ENCODE assay signal across 20 cellular contexts in the genomic region with DNA sequence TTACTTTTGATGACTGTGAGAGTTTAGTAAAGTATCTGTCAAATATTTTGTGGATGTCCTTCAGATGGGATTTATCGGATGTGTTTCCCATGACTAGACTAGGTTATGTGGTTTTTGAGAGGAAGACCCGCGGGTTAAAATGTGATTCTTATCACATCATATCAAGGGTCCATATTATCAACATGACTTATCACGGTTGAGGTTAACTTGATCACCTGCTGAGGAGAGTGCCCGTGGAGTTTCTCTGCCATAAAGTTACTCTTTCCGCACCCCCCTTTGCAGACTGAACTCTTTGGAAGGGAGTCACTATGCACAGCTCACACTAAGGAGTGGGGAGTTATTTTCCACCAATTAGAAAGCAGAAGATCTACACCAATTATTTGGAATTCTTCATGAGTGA. TPM values are rescaled to one million over a fixed set of nuclear protein-coding genes. Genes with fewer than 3 reads are reported as not detected.
DNase-seq lines count a peak whose midpoint lies in the region; ATAC-seq, FAIRE-seq and TF ChIP-seq lines count a peak whose summit lies in the region.
"Had no signal": no experiment of that assay in that cellular context is flagged by ENCODE, and none has a peak within 500 bp of the region (broad histone marks: within the 10 kb centered on the region; RNA-seq: fewer than 3 reads in every experiment).

No MANE protein-coding gene starts in this region.

- H3K4me2 ChIP-seq in IMR-90 (ENCODE audit: low read depth, low read length) (no peak overlapping the region), astrocyte (ENCODE audit: low read length) (no peak overlapping the region)

- H4K91ac ChIP-seq in IMR-90 (ENCODE audit: insufficient read depth, low read depth, low read length): no peak overlapping the region

- dilution Hi-C loops in IMR-90 (cut with HindIII; ENCODE audit: low sequenced_read_pairs, unreplicated experiment): no loop called here

- H3K4me3 ChIP-seq in IMR-90 (ENCODE audit: insufficient read depth, low read depth, low read length) (no peak overlapping the region), astrocyte (ENCODE audit: insufficient read depth, low read depth, low read length) (no peak overlapping the region)

- intact Hi-C loops in IMR-90 (cut with micrococcal nuclease): loop anchor here (5.0 kb wide), 1 partner anchor 37 kb away; the partner anchor contains the start of gene GLRB

- H3K4me3 Mint-ChIP-seq in astrocyte (ENCODE audit: unreplicated experiment) (no peak overlapping the region), mesothelial cell of epicardium (no peak overlapping the region)
- H3K4me3 Mint-ChIP-seq: CD4-positive, CD25-positive, alpha-beta regulatory T cell; CD8-positive, alpha-beta memory T cell; H9 had no signal

- no peak for ATAC-seq in IMR-90 (ENCODE audit: low read depth)

- H3K27me3 ChIP-seq in IMR-90 (ENCODE audit: control insufficient read depth, insufficient read depth, low read length) (no peaks in the 10 kb centered on the region), astrocyte (ENCODE audit: insufficient read depth, low read length) (no peaks in the 10 kb centered on the region)
- H3K27me3 ChIP-seq: BE2C had no signal

- BruUV-seq in IMR-90 (replicated peaks; lab: Mats Ljungman, UMichigan): no TSS peak

- TF ChIP-seq POLR2A in IMR-90 (IDR thresholded peaks at IDR 0.05; ENCODE audit: low read depth, low read length): no peak

- H3K9me1 ChIP-seq in IMR-90 (ENCODE audit: insufficient read depth, low read length): 0 out of 2 replicates have a peak, but pooled peaks cover 4% of the 10 kb centered on the region

- H3K4ac ChIP-seq in IMR-90 (ENCODE audit: low read depth, low read length): no peak overlapping the region

- POLR2A ChIA-PET in IMR-90 (lab: Charles Lee; ENCODE audit: unreplicated experiment): no interaction called here

- no peak overlapping the region for H4K5ac ChIP-seq in IMR-90 (ENCODE audit: low read depth, low read length)

- H3K36me3 ChIP-seq in IMR-90 (ENCODE audit: control insufficient read depth, insufficient read depth, low read length) (no peaks in the 10 kb centered on the region), astrocyte (ENCODE audit: insufficient read depth, low read length) (no peaks in the 10 kb centered on the region)
- H3K36me3 ChIP-seq: BE2C had no signal

- no peak overlapping the region; a peak in 1 of 4 replicates for H4K8ac ChIP-seq in IMR-90 (ENCODE audit: low read depth in 2 of 2, low read length in 2 of 2)

- H2AK5ac ChIP-seq in IMR-90 (ENCODE audit: low read depth, low read length): peak overlapping the region; percentile 16; the same call in 1 of the 2 replicates

- H3K14ac ChIP-seq in IMR-90 (replicated peaks; ENCODE audit: low read depth, low read length): no peak overlapping the region

- H2BK15ac ChIP-seq in IMR-90 (ENCODE audit: low read depth, low read length): no peak overlapping the region

- H4K20me1 ChIP-seq in IMR-90 (ENCODE audit: insufficient read depth, low read length) (no peaks in the 10 kb centered on the region), astrocyte (ENCODE audit: insufficient read depth, low read length) (no peaks in the 10 kb centered on the region)

- H2BK120ac ChIP-seq in IMR-90 (ENCODE audit: low read depth, low read length): peak overlapping the region; percentile 67; the same call in 1 of the 2 replicates

- H3K4me1 Mint-ChIP-seq in astrocyte (ENCODE audit: low read depth, unreplicated experiment): peaks cover 26% of the 10 kb centered on the region
- H3K4me1 Mint-ChIP-seq in mesothelial cell of epicardium: peaks cover 22% of the 10 kb centered on the region
- H3K4me1 Mint-ChIP-seq: CD4-positive, CD25-positive, alpha-beta regulatory T cell; CD8-positive, alpha-beta memory T cell had no signal

- H3K4me1 ChIP-seq in IMR-90 (ENCODE audit: control insufficient read depth, insufficient read depth, low read length) (peaks cover 4% of the 10 kb centered on the region), astrocyte (ENCODE audit: insufficient read depth, low read length) (peaks cover 7% of the 10 kb centered on the region)
- H3K4me1 ChIP-seq: BE2C had no signal

- H3K27ac ChIP-seq in IMR-90 (ENCODE audit: insufficient read depth, low read length) (no peak overlapping the region), astrocyte (ENCODE audit: low read depth, low read length) (no peak overlapping the region)

- H3K79me1 ChIP-seq in IMR-90 (ENCODE audit: low read depth in 1 of 2, low read length in 2 of 2): no peaks in the 10 kb centered on the region

- H2AFZ ChIP-seq in IMR-90 (replicated peaks; ENCODE audit: low read length, poor library complexity) (no peak overlapping the region), astrocyte (ENCODE audit: low read depth, low read length) (no peak overlapping the region)

- in situ Hi-C loops in IMR-90 (cut with MboI; ENCODE audit: low sequenced_read_pairs): no loop called here

- H3K27me3 Mint-ChIP-seq in astrocyte (ENCODE audit: low read depth, unreplicated experiment) (no peaks in the 10 kb centered on the region), mesothelial cell of epicardium (ENCODE audit: low read depth) (no peaks in the 10 kb centered on the region)
- H3K27me3 Mint-ChIP-seq: CD4-positive, CD25-positive, alpha-beta regulatory T cell; CD8-positive, alpha-beta memory T cell had no signal

- H3K9me3 Mint-ChIP-seq in astrocyte (ENCODE audit: unreplicated experiment) (no peaks in the 10 kb centered on the region), mesothelial cell of epicardium (peaks cover 17% of the 10 kb centered on the region)
- H3K9me3 Mint-ChIP-seq: H9 had no signal

- H3K36me3 Mint-ChIP-seq in astrocyte (ENCODE audit: low read depth, unreplicated experiment) (no peaks in the 10 kb centered on the region), mesothelial cell of epicardium (peaks cover 7% of the 10 kb centered on the region)
- H3K36me3 Mint-ChIP-seq: CD4-positive, CD25-positive, alpha-beta regulatory T cell; CD8-positive, alpha-beta memory T cell had no signal

- H2BK20ac ChIP-seq in IMR-90 (ENCODE audit: low read depth, low read length): peak overlapping the region; percentile 54; the same call in 1 of the 2 replicates

- no peak overlapping the region for H2BK5ac ChIP-seq in IMR-90 (ENCODE audit: low read depth, low read length, poor library complexity, severe bottlenecking)

- WGBS in IMR-90 (ENCODE audit: extremely low coverage in 2 of 2, insufficient read length in 1 of 2), 2 experiments: no CpG with 5 or more reads among the region's 6 CpGs

- H3K56ac ChIP-seq in IMR-90 (ENCODE audit: extremely low read depth, insufficient read depth, low read length): no peak overlapping the region

- DNase-seq in IMR-90 (no peak), astrocyte (ENCODE audit: low read depth) (no peak), mesothelial cell of epicardium (ENCODE audit: low spot score in 2 of 2, unreplicated experiment in 2 of 2) (no peak), AG08395 (ENCODE audit: low spot score) (no peak), DMS114 treated with DMSO at 0.1 percent for 48 hours (lab: John Stamatoyannopoulos, UW; ENCODE audit: unreplicated experiment) (no peak), A172 (ENCODE audit: low spot score) (no peak), HuH-7 (ENCODE audit: low spot score) (no peak)
- DNase-seq: 8988T; BE2C; C1 segment of cervical spinal cord; CD4-positive, CD25-positive, alpha-beta regulatory T cell; CD8-positive, alpha-beta memory T cell; COR-L47; DMS 273 treated with DMSO at 0.1 percent for 48 hours; H9; KBM-7 had no signal

- H3K23ac ChIP-seq in IMR-90 (ENCODE audit: low read depth, low read length): no peak overlapping the region

- TF ChIP-seq CTCF in IMR-90 (conservative IDR thresholded peaks at IDR 0.05; ENCODE audit: low read depth, low read length) (no peak), astrocyte (IDR thresholded peaks at IDR 0.05; ENCODE audit: insufficient read depth, low read depth, low read length) (no peak), mesothelial cell of epicardium (IDR thresholded peaks at IDR 0.05; ENCODE audit: unreplicated experiment) (no peak)

- H3K9ac ChIP-seq in IMR-90 (ENCODE audit: low read depth, low read length) (no peak overlapping the region), astrocyte (ENCODE audit: low read length) (no peak overlapping the region)

- H3K9me3 ChIP-seq in IMR-90 (ENCODE audit: control insufficient read depth, insufficient read depth, low read length) (no peaks in the 10 kb centered on the region), astrocyte (ENCODE audit: insufficient read depth, low read depth, low read length) (no peaks in the 10 kb centered on the region)
- H3K9me3 ChIP-seq: BE2C had no signal

- no peak overlapping the region for H3K18ac ChIP-seq in IMR-90 (ENCODE audit: low read depth, low read length)

- H3K79me2 ChIP-seq in astrocyte (ENCODE audit: insufficient read depth, low read length): no peaks in the 10 kb centered on the region

- TF ChIP-seq RAD21 in IMR-90 (IDR thresholded peaks at IDR 0.05; ENCODE audit: low read length): no peak

- CTCF ChIA-PET in IMR-90 (lab: Yijun Ruan, JAX): no interaction called here

- peak overlapping the region; percentile 97 for H3K27ac Mint-ChIP-seq in astrocyte (ENCODE audit: unreplicated experiment)
- peak overlapping the region; percentile 99 for H3K27ac Mint-ChIP-seq in mesothelial cell of epicardium
- H3K27ac Mint-ChIP-seq: CD4-positive, CD25-positive, alpha-beta regulatory T cell; CD8-positive, alpha-beta memory T cell; H9 had no signal

- FAIRE-seq in astrocyte (lab: Jason Lieb, UNC): no peak
- FAIRE-seq: G401.6, GM12891, GM18507, H1 had no signal

- no peak overlapping the region for H2AK9ac ChIP-seq in IMR-90 (replicated peaks; ENCODE audit: low read depth, low read length, poor library complexity)

TF ChIP-seq in IMR-90, 13 proteins besides CTCF, POLR2A, EP300 and RAD21:
- TF ChIP-seq CHD1 (IDR thresholded peaks at IDR 0.05; ENCODE audit: low read depth, low read length) (no peak), NFE2L2 (IDR thresholded peaks at IDR 0.05; ENCODE audit: low read depth, low read length) (no peak), MXI1 (IDR thresholded peaks at IDR 0.05; ENCODE audit: borderline replicate concordance, low read depth, low read length) (no peak), FOS (IDR thresholded peaks at IDR 0.05; ENCODE audit: low read depth, low read length) (no peak), CEBPB (IDR thresholded peaks at IDR 0.05; ENCODE audit: low read depth, low read length) (no peak)

RNA-seq across cellular contexts. Expression of gene GLRB, which starts 38.7 kb away (rescaled TPM):
- total RNA-seq in IMR-90 (2012; rRNA removed) (3.0 and 3.9 TPM in 2 replicates), astrocyte (5.7 and 6.8 TPM in 2 replicates), mesothelial cell of epicardium (14.9 to 15.7 TPM (median 15.6 TPM) in 3 replicates)
- 2.8 and 3.2 TPM in 2 replicates for polyA plus RNA-seq in IMR-90 (2012; rRNA removed)
- 0.69 and 0.91 TPM in 2 replicates for polyA plus RNA-seq in IMR-90 (2012; cell fraction: cytosol; rRNA removed)
- polyA plus RNA-seq in IMR-90 (2012; cell fraction: nucleus; rRNA removed; ENCODE audit: low replicate concordance): 0.50 and 3.1 TPM in 2 replicates
- total RNA-seq in A172 (2014; rRNA removed; shearing (Covaris generic)): 8.1 and 9.4 TPM in 2 replicates
- total RNA-seq: CD4-positive, CD25-positive, alpha-beta regulatory T cell; CD8-positive, alpha-beta memory T cell had no signal
- polyA plus RNA-seq: CD4-positive, CD25-positive, alpha-beta regulatory T cell; CD8-positive, alpha-beta memory T cell had no signal
